In genomic region chr19:12546903-12547302, GRCh38 we compare ENCODE assay signal across 17 cellular contexts.
"Had no signal": no experiment of that assay in that cellular context is flagged by ENCODE, and none has a peak within 500 bp of the region (broad histone marks: within the 10 kb centered on the region; RNA-seq: fewer than 3 reads in every experiment).

No MANE protein-coding gene starts in this region.

- H3K4me1 ChIP-seq: SJSA1 had no signal

- H3K9me3 ChIP-seq: adrenal gland, lower lobe of right lung had no signal

- H3K27ac ChIP-seq: adrenal gland, cardiac muscle cell, dorsolateral prefrontal cortex, gastroesophageal sphincter, heart right ventricle, lower lobe of right lung, SJSA1, tibial nerve had no signal

- DNase-seq: activated CD4-positive, alpha-beta T cell treated with anti-CD3 and anti-CD28 coated beads, Interleukin-2, amount 50 U/mL, for 4 hours; activated CD8-positive, alpha-beta memory T cell treated with anti-CD3 and anti-CD28 coated beads, Interleukin-2, amount 50 U/mL, for 4 hours; adrenal gland; dorsolateral prefrontal cortex; heart right ventricle; left cardiac atrium; lower lobe of right lung; nucleus accumbens; stimulated activated CD4-positive, alpha-beta T cell treated with anti-CD3 and anti-CD28 coated beads, Interleukin-2, amount 100 ng/mL, for 48 hours; stimulated activated naive CD4-positive, alpha-beta T cell had no signal

- H3K27ac Mint-ChIP-seq: mesothelial cell of epicardium; T-helper 2 cell treated with Interferon-gamma antibody and Interleukin-4, amounts not matched to agents 5 μg/mL and 100 μg/mL, for 36 hours had no signal

- H3K27me3 ChIP-seq: adrenal gland, cardiac muscle cell, dorsolateral prefrontal cortex, gastroesophageal sphincter, heart right ventricle, SJSA1, tibial nerve had no signal

- H3K36me3 ChIP-seq: adrenal gland, cardiac muscle cell had no signal

- H3K4me3 Mint-ChIP-seq: mesothelial cell of epicardium; T-helper 2 cell treated with Interferon-gamma antibody and Interleukin-4, amounts not matched to agents 5 μg/mL and 100 μg/mL, for 36 hours had no signal

- ATAC-seq: activated CD4-positive, CD25-positive, alpha-beta regulatory T cell treated with anti-CD3 and anti-CD28 coated beads, Interleukin-2, amount 50 U/mL, for 24 hours; gastroesophageal sphincter; heart right ventricle; left cardiac atrium; lower lobe of right lung had no signal

- H3K4me3 ChIP-seq: adrenal gland, cardiac muscle cell, dorsolateral prefrontal cortex, gastroesophageal sphincter, heart right ventricle, lower lobe of right lung, SJSA1, tibial nerve had no signal
